ENCODE assay signal across 30 cellular contexts in genomic region chr9:130888146-130888885, GRCh38. TPM values are rescaled to one million over a fixed set of nuclear protein-coding genes. Genes with fewer than 3 reads are reported as not detected.
"Had no signal": no experiment of that assay in that cellular context is flagged by ENCODE, and none has a peak within 500 bp of the region (broad histone marks: within the 10 kb centered on the region; RNA-seq: fewer than 3 reads in every experiment).

No MANE protein-coding gene starts in this region.

- H3K9me3 ChIP-seq: adrenal gland, SJSA1 had no signal

- H3K4me3 ChIP-seq: adrenal gland, SJSA1 had no signal

- H3K4me3 Mint-ChIP-seq: activated CD4-positive, alpha-beta T cell treated with anti-CD3 and anti-CD28 coated beads, Interleukin-2, amount 10 ng/mL, durations not matched to agents 24 days and 14 days; activated CD8-positive, alpha-beta memory T cell treated with anti-CD3 and anti-CD28 coated beads, Interleukin-2, amount 10 ng/mL, durations not matched to agents 7 days and 5 days; activated naive CD8-positive, alpha-beta T cell; activated T-cell treated with anti-CD3 and anti-CD28 coated beads, Interleukin-2, amount 50 U/mL, for 24 hours; activated T-helper 1 cell treated with anti-CD3 and anti-CD28 coated beads, Interleukin-12 subunit alpha, Interleukin-12 subunit beta, Interleukin-2, Interleukin-4 antibody, amounts not matched to agents 30 ng/mL and 10 ng/mL and 1 ng/mL, durations not matched to agents 14 hours and 24 hours and 36 hours; T-helper 17 cell; WTC11 had no signal

- H3K9ac ChIP-seq: KMS-11 had no signal

- H3K4me1 ChIP-seq: adrenal gland, SJSA1 had no signal

- H3K27ac ChIP-seq: adrenal gland, KMS-11, SJSA1 had no signal

- H3K27me3 Mint-ChIP-seq: activated CD4-positive, alpha-beta T cell treated with anti-CD3 and anti-CD28 coated beads, Interleukin-2, amount 10 ng/mL, durations not matched to agents 24 days and 14 days; activated CD8-positive, alpha-beta memory T cell treated with anti-CD3 and anti-CD28 coated beads, Interleukin-2, amount 10 ng/mL, durations not matched to agents 7 days and 5 days; activated naive CD8-positive, alpha-beta T cell; activated T-cell treated with anti-CD3 and anti-CD28 coated beads, Interleukin-2, amount 50 U/mL, for 24 hours; T-helper 17 cell had no signal

- H3K27me3 ChIP-seq: adrenal gland, SJSA1 had no signal

- H3K36me3 Mint-ChIP-seq: activated CD8-positive, alpha-beta memory T cell treated with anti-CD3 and anti-CD28 coated beads, Interleukin-2, amount 10 ng/mL, durations not matched to agents 7 days and 5 days; activated naive CD8-positive, alpha-beta T cell had no signal

- DNase-seq: activated CD4-positive, alpha-beta T cell treated with anti-CD3 and anti-CD28 coated beads, Interleukin-2, amount 10 ng/mL, durations not matched to agents 24 days and 14 days; activated CD4-positive, alpha-beta T cell treated with anti-CD3 and anti-CD28 coated beads, Interleukin-2, amount 50 U/mL, for 48 hours; activated CD4-positive, CD25-positive, alpha-beta regulatory T cell treated with anti-CD3 and anti-CD28 coated beads, Interleukin-2, amount 50 U/mL, for 72 hours; activated CD8-positive, alpha-beta memory T cell treated with anti-CD3 and anti-CD28 coated beads, Interleukin-2, amount 10 ng/mL, durations not matched to agents 7 days and 5 days; activated effector memory CD4-positive, alpha-beta T cell treated with Interleukin-2 at 50 U/mL for 16 hours; activated naive CD4-positive, alpha-beta T cell; activated T-cell treated with anti-CD3 and anti-CD28 coated beads, Interleukin-2, amount 50 U/mL, for 24 hours; adrenal gland; anterior cingulate cortex; NCI-H1092 treated with DMSO at 0.1 percent for 48 hours; NCI-H1417 treated with DMSO at 0.1 percent for 48 hours; NCI-H1694 treated with DMSO at 0.1 percent for 48 hours; NCI-H2029 treated with DMSO at 0.1 percent for 48 hours; NCI-H345; NCI-H510A; NCI-H69; NK-92 treated with Interleukin-12 subunit alpha and Interleukin-12 subunit beta, amount 100 ng/mL, for 24 hours; OCI-M1; RPMI8226; SHP77; T-helper 17 cell; T-helper 9 cell had no signal

- H3K27ac Mint-ChIP-seq: activated CD4-positive, alpha-beta T cell treated with anti-CD3 and anti-CD28 coated beads, Interleukin-2, amount 10 ng/mL, durations not matched to agents 24 days and 14 days; activated CD8-positive, alpha-beta memory T cell treated with anti-CD3 and anti-CD28 coated beads, Interleukin-2, amount 10 ng/mL, durations not matched to agents 7 days and 5 days; activated naive CD8-positive, alpha-beta T cell; activated T-cell treated with anti-CD3 and anti-CD28 coated beads, Interleukin-2, amount 50 U/mL, for 24 hours; activated T-helper 1 cell treated with anti-CD3 and anti-CD28 coated beads, Interleukin-12 subunit alpha, Interleukin-12 subunit beta, Interleukin-2, Interleukin-4 antibody, amounts not matched to agents 30 ng/mL and 10 ng/mL and 1 ng/mL, durations not matched to agents 14 hours and 24 hours and 36 hours; WTC11 had no signal

- H3K4me2 ChIP-seq: KMS-11 had no signal

- H3K9me3 Mint-ChIP-seq: activated CD4-positive, alpha-beta T cell treated with anti-CD3 and anti-CD28 coated beads, Interleukin-2, amount 10 ng/mL, durations not matched to agents 24 days and 14 days; activated T-cell treated with anti-CD3 and anti-CD28 coated beads, Interleukin-2, amount 50 U/mL, for 24 hours; activated T-helper 1 cell treated with anti-CD3 and anti-CD28 coated beads, Interleukin-12 subunit alpha, Interleukin-12 subunit beta, Interleukin-2, Interleukin-4 antibody, amounts not matched to agents 30 ng/mL and 10 ng/mL and 1 ng/mL, durations not matched to agents 14 hours and 24 hours and 36 hours; WTC11 had no signal

- H3K4me1 Mint-ChIP-seq: activated CD4-positive, alpha-beta T cell treated with anti-CD3 and anti-CD28 coated beads, Interleukin-2, amount 10 ng/mL, durations not matched to agents 24 days and 14 days; activated CD8-positive, alpha-beta memory T cell treated with anti-CD3 and anti-CD28 coated beads, Interleukin-2, amount 10 ng/mL, durations not matched to agents 7 days and 5 days; T-helper 17 cell had no signal

- ATAC-seq: activated CD8-positive, alpha-beta memory T cell treated with anti-CD3 and anti-CD28 coated beads, Interleukin-2, amount 10 ng/mL, durations not matched to agents 7 days and 5 days; Panc1; T-helper 17 cell; WTC11 had no signal

RNA-seq across cellular contexts. Expression of gene QRFP, which starts 8.3 kb away (rescaled TPM):
- total RNA-seq: activated CD4-positive, alpha-beta T cell treated with anti-CD3 and anti-CD28 coated beads, Interleukin-2, amount 10 ng/mL, durations not matched to agents 24 days and 14 days; activated CD8-positive, alpha-beta memory T cell treated with anti-CD3 and anti-CD28 coated beads, Interleukin-2, amount 10 ng/mL, durations not matched to agents 7 days and 5 days; activated T-helper 1 cell treated with anti-CD3 and anti-CD28 coated beads, Interleukin-12 subunit alpha, Interleukin-12 subunit beta, Interleukin-2, Interleukin-4 antibody, amounts not matched to agents 30 ng/mL and 10 ng/mL and 1 ng/mL, durations not matched to agents 14 hours and 24 hours and 36 hours; adrenal gland; cardiac septum; MCF 10A; SJSA1; T-helper 17 cell; WTC11 had no signal
- polyA plus RNA-seq: adrenal gland had no signal

RNA-seq across cellular contexts. Expression of gene FIBCD1, which starts 50.7 kb away (rescaled TPM):
- total RNA-seq: activated CD4-positive, alpha-beta T cell treated with anti-CD3 and anti-CD28 coated beads, Interleukin-2, amount 10 ng/mL, durations not matched to agents 24 days and 14 days; activated CD8-positive, alpha-beta memory T cell treated with anti-CD3 and anti-CD28 coated beads, Interleukin-2, amount 10 ng/mL, durations not matched to agents 7 days and 5 days; activated T-helper 1 cell treated with anti-CD3 and anti-CD28 coated beads, Interleukin-12 subunit alpha, Interleukin-12 subunit beta, Interleukin-2, Interleukin-4 antibody, amounts not matched to agents 30 ng/mL and 10 ng/mL and 1 ng/mL, durations not matched to agents 14 hours and 24 hours and 36 hours; T-helper 17 cell had no signal
